Comparison of ENCODE assay signal across 20 cellular contexts in the genomic region with DNA sequence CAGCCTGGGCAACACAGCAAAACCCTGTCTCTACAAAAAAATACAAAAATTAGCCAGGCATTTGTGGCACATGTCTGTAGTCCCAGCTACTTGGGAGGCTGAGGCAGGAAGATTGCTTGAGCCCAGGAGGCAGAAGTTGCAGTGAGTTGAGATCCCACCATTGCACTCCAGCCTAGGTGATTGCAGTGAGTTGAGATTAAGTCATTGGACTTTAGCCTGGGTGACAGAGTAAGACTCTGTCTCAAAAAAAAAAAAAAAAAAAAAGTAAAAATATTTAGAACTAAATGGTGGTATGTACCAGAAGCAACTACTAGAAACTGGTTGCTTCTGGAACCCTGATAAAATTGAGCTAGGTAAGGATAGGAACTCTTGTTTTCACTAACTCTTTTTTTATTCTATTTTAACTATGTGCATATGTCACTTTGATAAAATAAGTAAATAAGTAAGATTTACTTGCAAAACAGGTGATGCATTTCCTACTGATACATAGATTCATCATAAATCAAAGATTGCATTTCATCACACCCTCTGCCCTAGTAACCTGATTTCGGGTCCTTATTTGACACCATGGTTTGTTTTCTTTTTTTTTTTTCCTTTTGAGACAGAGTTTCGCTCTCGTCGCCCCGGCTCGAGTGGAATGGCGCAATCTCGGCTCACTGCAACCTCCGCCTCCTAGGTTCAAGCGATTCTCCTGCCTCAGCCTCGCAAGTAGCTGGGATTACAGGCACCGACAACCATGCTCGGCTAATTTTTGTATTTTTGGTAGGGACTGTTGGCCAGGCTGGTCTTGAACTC.
"Had no signal": no experiment of that assay in that cellular context is flagged by ENCODE, and none has a peak within 500 bp of the region (broad histone marks: within the 10 kb centered on the region; RNA-seq: fewer than 3 reads in every experiment).

No MANE protein-coding gene starts in this region.

- H3K27me3 ChIP-seq: ascending aorta, breast epithelium, gastroesophageal sphincter, testis, upper lobe of left lung had no signal

- H3K36me3 ChIP-seq: ascending aorta, breast epithelium had no signal

- ATAC-seq: activated CD4-positive, CD25-positive, alpha-beta regulatory T cell treated with anti-CD3 and anti-CD28 coated beads, Interleukin-2, amount 50 U/mL, for 24 hours; activated naive CD8-positive, alpha-beta T cell treated with anti-CD3 and anti-CD28 coated beads, Interleukin-2, amount 50 U/mL, for 24 hours; activated T-helper 17 cell treated with anti-CD3 and anti-CD28 coated beads, Interleukin-2, amount 50 U/mL, for 72 hours; gastroesophageal sphincter; right cardiac atrium; stimulated activated naive CD8-positive, alpha-beta T cell treated with anti-CD3 and anti-CD28 coated beads, Interleukin-15, amount 100 ng/mL, for 72 hours had no signal

- H3K4me3 ChIP-seq: ascending aorta, breast epithelium, gastroesophageal sphincter, left ventricle myocardium inferior, testis, upper lobe of left lung had no signal

- H3K9me3 ChIP-seq: ascending aorta, breast epithelium, gastroesophageal sphincter, left ventricle myocardium inferior, testis, upper lobe of left lung had no signal

- FAIRE-seq: endometrium, islet of Langerhans had no signal

- H3K9me3 Mint-ChIP-seq: activated naive CD4-positive, alpha-beta T cell treated with anti-CD3 and anti-CD28 coated beads for 36 hours; activated naive CD8-positive, alpha-beta T cell treated with anti-CD3 and anti-CD28 coated beads, Interleukin-2, amount 50 U/mL, for 24 hours; activated T-helper 17 cell treated with anti-CD3 and anti-CD28 coated beads, Interleukin-2, amount 50 U/mL, for 72 hours; nephron; stimulated activated naive CD8-positive, alpha-beta T cell treated with anti-CD3 and anti-CD28 coated beads, Interleukin-15, amount 100 ng/mL, for 72 hours; T-helper 2 cell treated with Interferon-gamma antibody and Interleukin-4, amounts not matched to agents 5 μg/mL and 100 μg/mL, for 36 hours had no signal

- DNase-seq: activated CD4-positive, alpha-beta T cell treated with anti-CD3 and anti-CD28 coated beads, Interleukin-2, amount 50 U/mL, for 48 hours; activated naive CD4-positive, alpha-beta T cell treated with anti-CD3 and anti-CD28 coated beads for 36 hours; activated naive CD8-positive, alpha-beta T cell treated with anti-CD3 and anti-CD28 coated beads, Interleukin-2, amount 50 U/mL, for 24 hours; left ventricle myocardium inferior; nucleus accumbens; right cardiac atrium; stimulated activated naive CD8-positive, alpha-beta T cell treated with anti-CD3 and anti-CD28 coated beads, Interleukin-15, amount 100 ng/mL, for 72 hours; SW 1271; testis had no signal

- H3K4me3 Mint-ChIP-seq: activated naive CD4-positive, alpha-beta T cell treated with anti-CD3 and anti-CD28 coated beads for 36 hours; activated naive CD8-positive, alpha-beta T cell treated with anti-CD3 and anti-CD28 coated beads, Interleukin-2, amount 50 U/mL, for 24 hours; activated T-helper 17 cell treated with anti-CD3 and anti-CD28 coated beads, Interleukin-2, amount 50 U/mL, for 72 hours; nephron; stimulated activated naive CD8-positive, alpha-beta T cell treated with anti-CD3 and anti-CD28 coated beads, Interleukin-15, amount 100 ng/mL, for 72 hours; T-helper 2 cell treated with Interferon-gamma antibody and Interleukin-4, amounts not matched to agents 5 μg/mL and 100 μg/mL, for 36 hours had no signal

- H3K27me3 Mint-ChIP-seq: activated naive CD8-positive, alpha-beta T cell treated with anti-CD3 and anti-CD28 coated beads, Interleukin-2, amount 50 U/mL, for 24 hours; activated T-helper 17 cell treated with anti-CD3 and anti-CD28 coated beads, Interleukin-2, amount 50 U/mL, for 72 hours; progenitor cell of endocrine pancreas; stimulated activated naive CD8-positive, alpha-beta T cell treated with anti-CD3 and anti-CD28 coated beads, Interleukin-15, amount 100 ng/mL, for 72 hours had no signal

- H3K4me1 ChIP-seq: ascending aorta, breast epithelium, left ventricle myocardium inferior, testis had no signal

- H3K27ac ChIP-seq: ascending aorta, breast epithelium, gastroesophageal sphincter, left ventricle myocardium inferior, testis, upper lobe of left lung had no signal

- H3K27ac Mint-ChIP-seq: activated naive CD4-positive, alpha-beta T cell treated with anti-CD3 and anti-CD28 coated beads for 36 hours; activated naive CD8-positive, alpha-beta T cell treated with anti-CD3 and anti-CD28 coated beads, Interleukin-2, amount 50 U/mL, for 24 hours; activated T-helper 17 cell treated with anti-CD3 and anti-CD28 coated beads, Interleukin-2, amount 50 U/mL, for 72 hours; progenitor cell of endocrine pancreas; stimulated activated naive CD8-positive, alpha-beta T cell treated with anti-CD3 and anti-CD28 coated beads, Interleukin-15, amount 100 ng/mL, for 72 hours; T-helper 2 cell treated with Interferon-gamma antibody and Interleukin-4, amounts not matched to agents 5 μg/mL and 100 μg/mL, for 36 hours had no signal
